ENCODE assay signal across 2 cellular contexts in the genomic region with DNA sequence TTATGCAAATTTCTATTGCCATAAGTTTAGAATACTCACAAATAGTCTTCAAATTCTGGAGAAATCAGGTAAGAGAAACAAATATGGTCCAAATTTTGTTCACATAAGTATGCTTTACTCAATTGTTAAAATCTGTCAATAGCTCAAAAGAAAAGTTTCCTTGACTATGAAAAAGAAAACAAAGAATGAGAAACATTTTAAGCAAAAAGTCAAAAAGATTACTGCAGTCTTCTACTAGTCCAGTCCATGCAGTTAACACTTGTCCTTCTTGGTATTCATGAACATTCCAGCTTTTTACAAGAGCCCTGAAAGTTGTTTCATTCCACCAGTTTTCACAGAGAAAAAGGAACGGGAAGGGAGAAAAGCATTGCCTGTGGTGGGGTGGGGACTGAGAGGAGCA.
TF ChIP-seq lines count a peak whose summit lies in the region.

No MANE protein-coding gene starts in this region.

TF ChIP-seq in HEK293, 187 proteins besides CTCF, POLR2A, EP300 and RAD21:
- TF ChIP-seq ZNF549 (tag by site-specific recombination; IDR thresholded peaks at IDR 0.05) (0 out of 2 replicates have a peak, but pooled peaks have one; percentile 40), SETDB1 (IDR thresholded peaks at IDR 0.05; ENCODE audit: insufficient read length, low read length) (peak; percentile 95), TRIM28 (IDR thresholded peaks at IDR 0.05; ENCODE audit: borderline replicate concordance, low read length) (peak; percentile 87), KLF8 (tag by site-specific recombination; IDR thresholded peaks at IDR 0.05) (no peak)

TF ChIP-seq in GM12878, 131 proteins besides CTCF, POLR2A, EP300 and RAD21:
- TF ChIP-seq SMAD5 (IDR thresholded peaks at IDR 0.05; ENCODE audit: low read depth), result no peak
- TF ChIP-seq, protein P1, sequence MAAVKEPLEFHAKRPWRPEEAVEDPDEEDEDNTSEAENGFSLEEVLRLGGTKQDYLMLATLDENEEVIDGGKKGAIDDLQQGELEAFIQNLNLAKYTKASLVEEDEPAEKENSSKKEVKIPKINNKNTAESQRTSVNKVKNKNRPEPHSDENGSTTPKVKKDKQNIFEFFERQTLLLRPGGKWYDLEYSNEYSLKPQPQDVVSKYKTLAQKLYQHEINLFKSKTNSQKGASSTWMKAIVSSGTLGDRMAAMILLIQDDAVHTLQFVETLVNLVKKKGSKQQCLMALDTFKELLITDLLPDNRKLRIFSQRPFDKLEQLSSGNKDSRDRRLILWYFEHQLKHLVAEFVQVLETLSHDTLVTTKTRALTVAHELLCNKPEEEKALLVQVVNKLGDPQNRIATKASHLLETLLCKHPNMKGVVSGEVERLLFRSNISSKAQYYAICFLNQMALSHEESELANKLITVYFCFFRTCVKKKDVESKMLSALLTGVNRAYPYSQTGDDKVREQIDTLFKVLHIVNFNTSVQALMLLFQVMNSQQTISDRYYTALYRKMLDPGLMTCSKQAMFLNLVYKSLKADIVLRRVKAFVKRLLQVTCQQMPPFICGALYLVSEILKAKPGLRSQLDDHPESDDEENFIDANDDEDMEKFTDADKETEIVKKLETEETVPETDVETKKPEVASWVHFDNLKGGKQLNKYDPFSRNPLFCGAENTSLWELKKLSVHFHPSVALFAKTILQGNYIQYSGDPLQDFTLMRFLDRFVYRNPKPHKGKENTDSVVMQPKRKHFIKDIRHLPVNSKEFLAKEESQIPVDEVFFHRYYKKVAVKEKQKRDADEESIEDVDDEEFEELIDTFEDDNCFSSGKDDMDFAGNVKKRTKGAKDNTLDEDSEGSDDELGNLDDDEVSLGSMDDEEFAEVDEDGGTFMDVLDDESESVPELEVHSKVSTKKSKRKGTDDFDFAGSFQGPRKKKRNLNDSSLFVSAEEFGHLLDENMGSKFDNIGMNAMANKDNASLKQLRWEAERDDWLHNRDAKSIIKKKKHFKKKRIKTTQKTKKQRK (IDR thresholded peaks at IDR 0.05; ENCODE audit: low read depth, low read length), result peak; percentile 72
